In the genomic region with DNA sequence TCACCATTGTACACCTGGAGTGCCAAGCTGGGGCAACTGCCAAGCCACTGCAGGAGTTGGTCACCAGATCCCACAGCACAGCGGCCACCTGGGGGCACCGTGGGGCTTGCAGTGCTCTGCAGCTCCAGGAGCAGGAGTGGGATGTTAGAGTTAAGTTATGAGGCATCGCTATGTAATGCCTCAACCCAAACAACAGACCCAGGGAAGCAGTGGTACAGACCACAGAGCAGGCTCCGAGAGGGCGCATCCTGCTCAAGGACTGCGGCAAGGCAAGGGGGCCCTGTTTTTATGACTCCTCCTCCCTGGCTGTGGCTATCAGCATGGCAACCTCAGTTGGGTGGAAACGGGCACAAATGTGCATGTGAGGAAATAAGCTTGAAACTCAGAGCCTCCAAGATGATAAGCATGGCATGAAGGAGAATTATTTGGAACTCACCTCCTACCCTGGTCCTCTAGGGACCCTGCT, we compare ENCODE assay signal across 8 cellular contexts.
A peak's percentile ranks its signal among the peaks of the same experiment; 100 is the strongest.
DNase-seq lines count a peak whose midpoint lies in the region; ATAC-seq and TF ChIP-seq lines count a peak whose summit lies in the region.

No MANE protein-coding gene starts in this region.

- H3K27ac Mint-ChIP-seq in activated CD4-positive, alpha-beta memory T cell treated with anti-CD3 and anti-CD28 coated beads, Interleukin-2, amount 10 ng/mL, durations not matched to agents 7 days and 5 days: no peak overlapping the region

- DNase-seq in A172 (ENCODE audit: low spot score): peak; percentile 85
- peak; percentile 45 for DNase-seq in GM19238 (ENCODE audit: insufficient read length, low spot score)
- peak; percentile 47 to 80 for DNase-seq in NCI-H526 (lab: John Stamatoyannopoulos, UW)
- peak; percentile 71 for DNase-seq in activated CD4-positive, alpha-beta memory T cell treated with anti-CD3 and anti-CD28 coated beads, Interleukin-2, amount 10 ng/mL, durations not matched to agents 7 days and 5 days
- peak; percentile 69 to 87 for DNase-seq in dermis microvascular lymphatic vessel endothelial cell (ENCODE audit: low read depth in 2 of 2)
- peak; percentile 89 for DNase-seq in lower lobe of right lung
- peak; percentile 41 to 76 (median 47) for DNase-seq in stimulated activated CD4-positive, alpha-beta T cell treated with anti-CD3 and anti-CD28 coated beads, TNF-alpha, amount 100 ng/mL, for 24 hours (ENCODE audit: low read depth in 3 of 3)

- no peaks in the 10 kb centered on the region for H3K36me3 ChIP-seq in lower lobe of right lung

- no peaks in the 10 kb centered on the region for H3K9me3 Mint-ChIP-seq in activated CD4-positive, alpha-beta memory T cell treated with anti-CD3 and anti-CD28 coated beads, Interleukin-2, amount 10 ng/mL, durations not matched to agents 7 days and 5 days

- no peaks in the 10 kb centered on the region for H3K27me3 Mint-ChIP-seq in activated CD4-positive, alpha-beta memory T cell treated with anti-CD3 and anti-CD28 coated beads, Interleukin-2, amount 10 ng/mL, durations not matched to agents 7 days and 5 days

- H3K4me1 Mint-ChIP-seq in activated CD4-positive, alpha-beta memory T cell treated with anti-CD3 and anti-CD28 coated beads, Interleukin-2, amount 10 ng/mL, durations not matched to agents 7 days and 5 days: peaks cover 15% of the 10 kb centered on the region

- no peaks in the 10 kb centered on the region for H3K27me3 ChIP-seq in lower lobe of right lung (ENCODE audit: low read depth)

- H3K27ac ChIP-seq in lower lobe of right lung: peak overlapping the region; percentile 56

- H3K9me3 ChIP-seq in lower lobe of right lung: no peaks in the 10 kb centered on the region

- H3K4me3 ChIP-seq in lower lobe of right lung: no peak overlapping the region

- POLR2A ChIA-PET in activated CD4-positive, alpha-beta memory T cell treated with anti-CD3 and anti-CD28 coated beads, Interleukin-2, amount 10 ng/mL, durations not matched to agents 7 days and 5 days (lab: Charles Lee): interaction anchor here (0.6 to 2.3 kb wide), 10 partner anchors 11 to 194 kb away, joined by 3 to 20 read pairs (median 4); a partner anchor contains a TSS

- H3K4me3 Mint-ChIP-seq in activated CD4-positive, alpha-beta memory T cell treated with anti-CD3 and anti-CD28 coated beads, Interleukin-2, amount 10 ng/mL, durations not matched to agents 7 days and 5 days: no peak overlapping the region

- peaks cover 32% of the 10 kb centered on the region for H3K4me1 ChIP-seq in lower lobe of right lung

- no peaks in the 10 kb centered on the region for H3K36me3 Mint-ChIP-seq in activated CD4-positive, alpha-beta memory T cell treated with anti-CD3 and anti-CD28 coated beads, Interleukin-2, amount 10 ng/mL, durations not matched to agents 7 days and 5 days (ENCODE audit: low read depth)

- peak; percentile 73 for TF ChIP-seq CTCF in lower lobe of right lung (IDR thresholded peaks at IDR 0.05)

- intact Hi-C loops in lower lobe of right lung (cut with DNase I): no loop called here

- CTCF ChIA-PET in activated CD4-positive, alpha-beta memory T cell treated with anti-CD3 and anti-CD28 coated beads, Interleukin-2, amount 10 ng/mL, durations not matched to agents 7 days and 5 days (lab: Charles Lee): interaction anchor here (0.9 to 4.4 kb wide), 17 partner anchors 9 to 249 kb away, joined by 3 to 38 read pairs (median 3); a partner anchor contains a TSS

- ATAC-seq in lower lobe of right lung (peak; percentile 92 to 95), HG03520 (IDR thresholded peaks at IDR 0.05; ENCODE audit: unreplicated experiment) (no peak)
